10 cellular contexts compared by ENCODE assay signal in the genomic region with DNA sequence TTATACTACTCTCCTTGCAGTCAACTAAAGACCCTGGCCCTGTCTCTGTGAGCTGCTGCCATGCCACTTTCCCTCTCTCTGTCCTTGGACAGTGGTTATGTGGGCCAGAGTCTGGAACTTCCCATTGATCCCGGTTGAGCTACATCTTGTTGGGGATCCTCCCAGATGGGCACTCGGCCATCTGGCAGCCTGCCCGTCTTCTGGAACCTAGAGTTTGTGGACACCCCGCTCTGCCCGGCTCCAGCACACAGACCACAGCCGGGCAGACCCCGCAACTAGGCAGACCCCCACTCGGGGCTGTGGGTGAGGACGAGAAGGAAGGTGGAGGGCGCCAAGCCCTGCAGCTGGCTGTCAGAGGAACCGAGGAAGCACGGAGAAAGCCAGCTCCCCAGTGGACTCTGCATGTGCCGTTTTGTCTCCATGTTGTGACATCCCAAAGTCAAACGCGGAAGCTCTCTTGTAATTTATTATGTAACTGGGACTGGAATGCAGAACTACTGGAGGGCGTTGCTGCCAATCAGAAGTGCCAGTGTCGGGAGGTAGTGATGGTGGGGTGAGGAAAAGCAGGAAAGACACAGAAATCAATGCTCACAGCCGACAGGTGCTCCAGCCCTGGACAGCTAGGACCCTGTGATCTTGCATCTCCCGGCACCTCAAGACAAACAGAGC.
A peak's percentile ranks its signal among the peaks of the same experiment; 100 is the strongest.
DNase-seq lines count a peak whose midpoint lies in the region; ATAC-seq and TF ChIP-seq lines count a peak whose summit lies in the region.
"Had no signal": no experiment of that assay in that cellular context is flagged by ENCODE, and none has a peak within 500 bp of the region (broad histone marks: within the 10 kb centered on the region; RNA-seq: fewer than 3 reads in every experiment).

No MANE protein-coding gene starts in this region.

- H3K36me3 Mint-ChIP-seq in brain = no peaks in the 10 kb centered on the region

- no peaks in the 10 kb centered on the region for H3K9me3 ChIP-seq in mucosa of descending colon
- no peaks in the 10 kb centered on the region for H3K9me3 ChIP-seq in uterus

- peaks cover 84% of the 10 kb centered on the region for H3K4me1 Mint-ChIP-seq in brain
- H3K4me1 Mint-ChIP-seq: stimulated activated naive CD8-positive, alpha-beta T cell treated with anti-CD3 and anti-CD28 coated beads, Interleukin-15, amount 100 ng/mL, for 72 hours had no signal

- peak overlapping the region; percentile 81 to 100 (median 95) for H3K27ac Mint-ChIP-seq in brain
- H3K27ac Mint-ChIP-seq: stimulated activated naive CD8-positive, alpha-beta T cell treated with anti-CD3 and anti-CD28 coated beads, Interleukin-15, amount 100 ng/mL, for 72 hours had no signal

- H3K4me1 ChIP-seq in mucosa of descending colon (ENCODE audit: low read depth) = no peaks in the 10 kb centered on the region
- H3K4me1 ChIP-seq in uterus = no peaks in the 10 kb centered on the region

- no peak overlapping the region for H3K4me3 ChIP-seq in mucosa of descending colon
- no peak overlapping the region for H3K4me3 ChIP-seq in uterus
- H3K4me3 ChIP-seq: cardiac muscle cell had no signal

- H3K27ac ChIP-seq in uterus = no peak overlapping the region
- H3K27ac ChIP-seq: cardiac muscle cell had no signal

- ATAC-seq in mucosa of descending colon = peak; percentile 79
- no peak for ATAC-seq in HG03280 (IDR thresholded peaks at IDR 0.05; ENCODE audit: unreplicated experiment)
- ATAC-seq: stimulated activated naive CD8-positive, alpha-beta T cell treated with anti-CD3 and anti-CD28 coated beads, Interleukin-15, amount 100 ng/mL, for 72 hours had no signal

- no peak for TF ChIP-seq POLR2A in uterus (IDR thresholded peaks at IDR 0.05)

- H3K4me3 Mint-ChIP-seq in brain = peak overlapping the region in 4 of 5 experiments; percentile 41 to 82 (median 64)
- H3K4me3 Mint-ChIP-seq: stimulated activated naive CD8-positive, alpha-beta T cell treated with anti-CD3 and anti-CD28 coated beads, Interleukin-15, amount 100 ng/mL, for 72 hours had no signal

- DNase-seq in SIG-M5 treated with dmso at 0.1 percent for 504 hours (lab: John Stamatoyannopoulos, UW; ENCODE audit: unreplicated experiment) = peak; percentile 70
- DNase-seq in SIG-M5 (lab: John Stamatoyannopoulos, UW) = no peak
- peak; percentile 63 to 64 (median 63) for DNase-seq in mucosa of descending colon
- DNase-seq in uterus = peak; percentile 50 to 70
- DNase-seq in effector CD8-positive, alpha-beta T cell (lab: John Stamatoyannopoulos, UW) = no peak
- DNase-seq in NCI-H446 treated with DMSO at 0.1 percent for 48 hours (lab: John Stamatoyannopoulos, UW) = no peak
- DNase-seq: stimulated activated naive CD8-positive, alpha-beta T cell treated with anti-CD3 and anti-CD28 coated beads, Interleukin-15, amount 100 ng/mL, for 72 hours had no signal

- H3K36me3 ChIP-seq in mucosa of descending colon (ENCODE audit: low read depth) (no peaks in the 10 kb centered on the region), uterus (no peaks in the 10 kb centered on the region)
- H3K36me3 ChIP-seq: cardiac muscle cell had no signal

- peaks cover 8% of the 10 kb centered on the region for H3K27me3 Mint-ChIP-seq in brain

- peaks cover 0 to 3% (median 0%) of the 10 kb centered on the region in 5 experiments for H3K9me3 Mint-ChIP-seq in brain
- H3K9me3 Mint-ChIP-seq: stimulated activated naive CD8-positive, alpha-beta T cell treated with anti-CD3 and anti-CD28 coated beads, Interleukin-15, amount 100 ng/mL, for 72 hours had no signal

- no peaks in the 10 kb centered on the region for H3K27me3 ChIP-seq in uterus
- H3K27me3 ChIP-seq: cardiac muscle cell had no signal

- intact Hi-C loops in mucosa of descending colon (cut with DNase I, micrococcal nuclease) = no loop called here
- intact Hi-C loops in uterus (cut with DNase I; ENCODE audit: low total_unique reads) = no loop called here

- no peak for TF ChIP-seq CTCF in brain (conservative IDR thresholded peaks at IDR 0.05)
- TF ChIP-seq CTCF in mucosa of descending colon (IDR thresholded peaks at IDR 0.05) = no peak
- no peak for TF ChIP-seq CTCF in uterus (IDR thresholded peaks at IDR 0.05)

Comparison
In these comparisons a context has a peak if more than half of its experiments do, and no peak if none do; other contexts are left out.
1. DNase-seq: peak in SIG-M5 treated with dmso at 0.1 percent for 504 hours (single experiment), mucosa of descending colon (3 of 3) and uterus (2 of 2); none in SIG-M5 (single experiment), effector CD8-positive, alpha-beta T cell (single experiment) and NCI-H446 treated with DMSO at 0.1 percent for 48 hours (single experiment).